ENCODE assay signal across 9 cellular contexts in genomic region chr3:111904376-111905241, GRCh38. TPM values are rescaled to one million over a fixed set of nuclear protein-coding genes. Genes with fewer than 3 reads are reported as not detected.
DNase-seq lines count a peak whose midpoint lies in the region; ATAC-seq, FAIRE-seq and TF ChIP-seq lines count a peak whose summit lies in the region.
"Had no signal": no experiment of that assay in that cellular context is flagged by ENCODE, and none has a peak within 500 bp of the region (broad histone marks: within the 10 kb centered on the region; RNA-seq: fewer than 3 reads in every experiment).

No MANE protein-coding gene starts in this region.

- no peak overlapping the region for H3K9ac ChIP-seq in skeletal muscle tissue (ENCODE audit: low read depth in 1 of 3, low read length in 3 of 3)

- TF ChIP-seq POLR2A in H54 (IDR thresholded peaks at IDR 0.05; ENCODE audit: low read depth, low read length), result no peak

- FAIRE-seq in H54 (lab: Jason Lieb, UNC), result peak; percentile 97

- H3K36me3 ChIP-seq in skeletal muscle tissue (ENCODE audit: control insufficient read depth in 3 of 3, insufficient read depth in 3 of 3, low read length in 3 of 3), result no peaks in the 10 kb centered on the region
- H3K36me3 ChIP-seq in HAP-1 (replicated peaks), result no peaks in the 10 kb centered on the region

- no peak for DNase-seq in H54 (ENCODE audit: insufficient read length, low spot score)
- peak; percentile 80 for DNase-seq in RWPE1 (ENCODE audit: low spot score)
- peak; percentile 93 to 95 for DNase-seq in foreskin keratinocyte
- DNase-seq in cerebellar cortex (ENCODE audit: low spot score), result no peak
- no peak for DNase-seq in HEK293T (ENCODE audit: extremely low spot score)
- DNase-seq in HAP-1 (ENCODE audit: low spot score in 2 of 2), result no peak
- no peak for DNase-seq in hippocampal formation (lab: John Stamatoyannopoulos, UW)
- DNase-seq: activated effector memory CD4-positive, alpha-beta T cell treated with Interleukin-2 at 50 U/mL for 16 hours had no signal

- TF ChIP-seq CTCF in RWPE1 (conservative IDR thresholded peaks at IDR 0.05; ENCODE audit: low read depth) (no peak), foreskin keratinocyte (conservative IDR thresholded peaks at IDR 0.05) (peak; percentile 46)

- peak overlapping the region; percentile 96 for H3K27ac ChIP-seq in RWPE1
- H3K27ac ChIP-seq in foreskin keratinocyte, result peak overlapping the region; percentile 46
- H3K27ac ChIP-seq in skeletal muscle tissue (ENCODE audit: low read depth, low read length), result peak overlapping the region; percentile 39

- H3K27me3 ChIP-seq in foreskin keratinocyte (no peaks in the 10 kb centered on the region), skeletal muscle tissue (ENCODE audit: control insufficient read depth in 3 of 3, insufficient read depth in 3 of 3, low read length in 3 of 3) (no peaks in the 10 kb centered on the region), HAP-1 (ENCODE audit: low read depth) (no peaks in the 10 kb centered on the region)

- H3K9me3 ChIP-seq in skeletal muscle tissue (ENCODE audit: control insufficient read depth in 3 of 3, low read length in 3 of 3) (no peaks in the 10 kb centered on the region), HAP-1 (no peaks in the 10 kb centered on the region)

- H3K4me3 ChIP-seq in skeletal muscle tissue (ENCODE audit: low read length in 3 of 3), result no peak overlapping the region
- H3K4me3 ChIP-seq in HAP-1, result no peak overlapping the region

- CTCF ChIA-PET in RWPE1 (lab: Yijun Ruan, JAX), result interaction anchor here (0.6 to 1.1 kb wide), 5 partner anchors 9 to 1273 kb away, joined by 3 to 7 read pairs (median 3); no protein-coding TSS in a partner anchor
- CTCF ChIA-PET in HEK293T (lab: Yijun Ruan, JAX), result no interaction called here

- peak; percentile 84 for ATAC-seq in foreskin keratinocyte

- POLR2A ChIA-PET in RWPE1 (lab: Yijun Ruan, JAX; ENCODE audit: low non-redundant PET) (no interaction called here), HEK293T (lab: Yijun Ruan, JAX) (interaction anchor here (0.7 kb wide), 1 partner anchor 22 kb away, joined by 3 read pairs; no protein-coding TSS in a partner anchor)

- in situ Hi-C loops in HAP-1 (cut with MboI; ENCODE audit: low sequenced_read_pairs), result no loop called here

- H3K4me1 ChIP-seq in foreskin keratinocyte, result peaks cover 29% of the 10 kb centered on the region
- H3K4me1 ChIP-seq in skeletal muscle tissue (ENCODE audit: control insufficient read depth in 3 of 3, insufficient read depth in 3 of 3, low read length in 3 of 3), result peaks cover 0 to 5% (median 0%) of the 10 kb centered on the region in 3 donors
- H3K4me1 ChIP-seq in HAP-1, result no peaks in the 10 kb centered on the region

TF ChIP-seq in HEK293T, 16 proteins besides CTCF, POLR2A, EP300 and RAD21:
- TF ChIP-seq PKNOX1 (IDR thresholded peaks at IDR 0.05), result no peak
- TF ChIP-seq L3MBTL2 (conservative IDR thresholded peaks at IDR 0.05), result no peak
- no peak for TF ChIP-seq HDGF (IDR thresholded peaks at IDR 0.05; ENCODE audit: borderline replicate concordance)
- TF ChIP-seq FOXM1 (IDR thresholded peaks at IDR 0.05; ENCODE audit: borderline replicate concordance), result no peak
- TF ChIP-seq FOXK2 (IDR thresholded peaks at IDR 0.05), result no peak
- TF ChIP-seq ELF4 (IDR thresholded peaks at IDR 0.05), result no peak
TF ChIP-seq in HEK293T: peak in this region for 0.

RNA-seq across cellular contexts. Expression of gene PHLDB2, which starts 45.5 kb away (rescaled TPM):
- total RNA-seq in foreskin keratinocyte, result 93.8 and 110 TPM in 2 replicates
- polyA plus RNA-seq in foreskin keratinocyte, result 28.0 and 35.5 TPM in 2 replicates
- 54.3 TPM for total RNA-seq in skeletal muscle tissue

Comparison
In these comparisons a context has a peak if more than half of its experiments do, and no peak if none do; other contexts are left out.
1. DNase-seq: peak in RWPE1 (single experiment) and foreskin keratinocyte (2 of 2); none in H54 (single experiment), cerebellar cortex (single experiment), HEK293T (single experiment), HAP-1 (0 of 2) and hippocampal formation (0 of 2).
2. H3K27ac ChIP-seq: peak in every context shown above with its lines; median percentile 96 in RWPE1; 46 in foreskin keratinocyte; 39 in skeletal muscle tissue.